In the genomic region with DNA sequence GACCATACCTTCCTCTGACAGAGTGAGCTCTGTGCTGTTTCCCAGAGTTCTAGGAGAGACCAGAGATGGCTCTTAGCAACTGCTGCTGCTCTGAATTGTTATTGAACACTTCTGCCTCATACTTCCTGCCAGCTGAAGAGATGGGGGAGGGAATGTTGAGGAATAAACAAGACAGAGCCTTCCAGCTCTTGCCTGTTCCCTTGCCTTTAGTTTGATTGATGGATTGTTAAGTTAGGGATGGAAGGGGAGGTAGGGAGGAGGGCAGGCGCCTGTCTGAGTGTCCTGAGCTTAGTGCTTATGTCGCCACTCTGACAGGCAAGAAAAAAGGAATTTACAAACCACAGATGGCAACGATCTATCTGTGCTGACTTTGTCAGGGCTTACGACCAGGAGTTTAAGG, we compare ENCODE assay signal across 9 cellular contexts. TPM values are rescaled to one million over a fixed set of nuclear protein-coding genes. Genes with fewer than 3 reads are reported as not detected.
DNase-seq lines count a peak whose midpoint lies in the region; ATAC-seq and TF ChIP-seq lines count a peak whose summit lies in the region.
"Had no signal": no experiment of that assay in that cellular context is flagged by ENCODE, and none has a peak within 500 bp of the region (broad histone marks: within the 10 kb centered on the region; RNA-seq: fewer than 3 reads in every experiment).

No MANE protein-coding gene starts in this region.

- H3K4me3 ChIP-seq in urinary bladder (ENCODE audit: low read depth, low read length): no peak overlapping the region
- H3K4me3 ChIP-seq in lower leg skin (ENCODE audit: low read depth, poor library complexity, severe bottlenecking): no peak overlapping the region
- H3K4me3 ChIP-seq: lung had no signal

- H3K36me3 ChIP-seq in urinary bladder (ENCODE audit: insufficient read depth): peaks cover 5% of the 10 kb centered on the region

- peak overlapping the region; percentile 36 for H3K4me3 Mint-ChIP-seq in activated naive CD8-positive, alpha-beta T cell

- ATAC-seq in Right ventricle myocardium superior (ENCODE audit: poor library complexity) (peak; percentile 10), Right ventricle myocardium inferior (no peak)

- H3K27ac ChIP-seq in urinary bladder (ENCODE audit: low read depth): peak overlapping the region; percentile 45

- TF ChIP-seq CTCF in lower leg skin (IDR thresholded peaks at IDR 0.05): no peak

- intact Hi-C loops in Right ventricle myocardium superior (cut with DNase I) (no loop called here), Right ventricle myocardium inferior (cut with DNase I) (no loop called here), lower leg skin (cut with DNase I; ENCODE audit: low total_unique reads) (no loop called here)

- DNase-seq in Right ventricle myocardium superior (no peak), Right ventricle myocardium inferior (ENCODE audit: missing footprints) (no peak), left kidney (ENCODE audit: low read depth, low spot score) (peak; percentile 90), HuH-7.5 (ENCODE audit: low spot score) (no peak), lower leg skin (ENCODE audit: low spot score in 2 of 2) (no peak)
- DNase-seq in activated effector memory CD4-positive, alpha-beta T cell treated with Interleukin-2 at 50 U/mL for 16 hours: no peak

- peaks cover 18% of the 10 kb centered on the region for H3K36me3 Mint-ChIP-seq in activated naive CD8-positive, alpha-beta T cell

- H3K4me1 ChIP-seq in urinary bladder (ENCODE audit: insufficient read depth): peaks cover 3% of the 10 kb centered on the region

- 37% methylated on average over 4 of the region's 4 CpGs for WGBS in urinary bladder
- 41 to 44% methylated on average over 4 of the region's 4 CpGs for WGBS in lower leg skin, 2 donors

- no peaks in the 10 kb centered on the region for H3K9me3 Mint-ChIP-seq in activated naive CD8-positive, alpha-beta T cell (ENCODE audit: low read depth)

- H3K27me3 Mint-ChIP-seq in activated naive CD8-positive, alpha-beta T cell: no peaks in the 10 kb centered on the region

- no peak for TF ChIP-seq POLR2A in lower leg skin (IDR thresholded peaks at IDR 0.05)

- H3K4me1 Mint-ChIP-seq in activated naive CD8-positive, alpha-beta T cell (ENCODE audit: low read depth): peaks cover 89% of the 10 kb centered on the region

- peak overlapping the region; percentile 82 for H3K27ac Mint-ChIP-seq in activated naive CD8-positive, alpha-beta T cell

RNA-seq across cellular contexts. Expression of gene ZNF609, which starts 42.8 kb away (rescaled TPM):
- total RNA-seq in Right ventricle myocardium superior (15.5 TPM), Right ventricle myocardium inferior (16.9 TPM), urinary bladder (23.7 TPM), lower leg skin (10 to 100 TPM; 19.4 to 30.5 (median 21.1) TPM)
- 15.0 TPM for polyA plus RNA-seq in urinary bladder
